18 cellular contexts compared by ENCODE assay signal in the genomic region with DNA sequence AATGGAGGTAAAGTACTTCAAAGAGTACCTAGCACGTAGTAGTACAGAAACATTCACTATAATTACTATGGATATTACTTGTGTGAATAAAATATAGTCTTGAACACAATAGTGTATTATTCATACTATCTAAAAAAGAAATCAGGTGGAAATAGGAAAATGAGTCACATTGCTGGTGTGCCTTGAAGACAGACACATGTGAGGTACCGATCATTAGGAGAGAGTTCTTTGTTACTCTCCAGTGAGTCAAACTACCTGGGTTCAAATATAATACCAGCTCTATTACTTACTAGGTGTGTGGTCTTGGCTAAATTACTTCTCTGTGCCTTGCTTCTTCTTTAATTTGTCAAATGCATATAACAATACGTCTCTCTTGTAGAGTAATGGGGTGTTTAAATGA. TPM values are rescaled to one million over a fixed set of nuclear protein-coding genes. Genes with fewer than 3 reads are reported as not detected.
"Had no signal": no experiment of that assay in that cellular context is flagged by ENCODE, and none has a peak within 500 bp of the region (broad histone marks: within the 10 kb centered on the region; RNA-seq: fewer than 3 reads in every experiment).

No MANE protein-coding gene starts in this region.

- H3K36me3 Mint-ChIP-seq: activated CD4-positive, alpha-beta memory T cell treated with anti-CD3 and anti-CD28 coated beads for 36 hours; activated naive CD8-positive, alpha-beta T cell treated with anti-CD3 and anti-CD28 coated beads, Interleukin-2, amount 10 ng/mL, durations not matched to agents 7 days and 5 days; immature natural killer cell; natural killer cell treated with Interleukin-12 subunit alpha and Interleukin-12 subunit beta and Interleukin-15 and Interleukin-18, amount 100 ng/mL, for 72 hours; type B pancreatic cell had no signal

- H3K9me3 ChIP-seq: neutrophil, ovary, prostate gland, thoracic aorta had no signal

- H3K36me3 ChIP-seq: cardiac muscle cell, neutrophil, ovary, prostate gland, thoracic aorta had no signal

- DNase-seq: activated effector memory CD4-positive, alpha-beta T cell treated with Interleukin-2 at 50 U/mL for 16 hours; cortex of kidney; glutamatergic neuron; left ventricle myocardium superior; T-helper 17 cell had no signal

- H3K9me3 Mint-ChIP-seq: activated CD4-positive, alpha-beta memory T cell treated with anti-CD3 and anti-CD28 coated beads for 36 hours; activated naive CD4-positive, alpha-beta T cell treated with anti-CD3 and anti-CD28 coated beads for 36 hours; activated naive CD8-positive, alpha-beta T cell treated with anti-CD3 and anti-CD28 coated beads, Interleukin-2, amount 10 ng/mL, durations not matched to agents 7 days and 5 days; immature natural killer cell; natural killer cell treated with Interleukin-12 subunit alpha and Interleukin-12 subunit beta and Interleukin-15 and Interleukin-18, amount 100 ng/mL, for 72 hours; type B pancreatic cell had no signal

- FAIRE-seq: frontal cortex had no signal

- H3K4me1 ChIP-seq: prostate gland had no signal

- H3K4me1 Mint-ChIP-seq: activated naive CD8-positive, alpha-beta T cell treated with anti-CD3 and anti-CD28 coated beads, Interleukin-2, amount 10 ng/mL, durations not matched to agents 7 days and 5 days; immature natural killer cell had no signal

- H3K27ac Mint-ChIP-seq: activated CD4-positive, alpha-beta memory T cell treated with anti-CD3 and anti-CD28 coated beads for 36 hours; activated naive CD4-positive, alpha-beta T cell treated with anti-CD3 and anti-CD28 coated beads for 36 hours; activated naive CD8-positive, alpha-beta T cell treated with anti-CD3 and anti-CD28 coated beads, Interleukin-2, amount 10 ng/mL, durations not matched to agents 7 days and 5 days; immature natural killer cell; natural killer cell treated with Interleukin-12 subunit alpha and Interleukin-12 subunit beta and Interleukin-15 and Interleukin-18, amount 100 ng/mL, for 72 hours; T-helper 17 cell; type B pancreatic cell had no signal

- H3K4me3 ChIP-seq: cardiac muscle cell, hepatocyte, ovary, prostate gland had no signal

- H3K79me2 ChIP-seq: hepatocyte had no signal

- H3K27ac ChIP-seq: cardiac muscle cell, hepatocyte, neutrophil, ovary, prostate gland, thoracic aorta had no signal

- H2AFZ ChIP-seq: hepatocyte had no signal

- H3K4me3 Mint-ChIP-seq: activated CD4-positive, alpha-beta memory T cell treated with anti-CD3 and anti-CD28 coated beads for 36 hours; activated naive CD4-positive, alpha-beta T cell treated with anti-CD3 and anti-CD28 coated beads for 36 hours; immature natural killer cell; natural killer cell treated with Interleukin-12 subunit alpha and Interleukin-12 subunit beta and Interleukin-15 and Interleukin-18, amount 100 ng/mL, for 72 hours; T-helper 17 cell; type B pancreatic cell had no signal

- H3K27me3 Mint-ChIP-seq: type B pancreatic cell had no signal

- H3K27me3 ChIP-seq: cardiac muscle cell, hepatocyte, neutrophil, ovary had no signal

RNA-seq across cellular contexts. Expression of gene BEND6, which starts 50.8 kb away (rescaled TPM):
- total RNA-seq: activated CD4-positive, alpha-beta memory T cell treated with anti-CD3 and anti-CD28 coated beads for 36 hours; activated naive CD4-positive, alpha-beta T cell treated with anti-CD3 and anti-CD28 coated beads for 36 hours; activated naive CD8-positive, alpha-beta T cell treated with anti-CD3 and anti-CD28 coated beads, Interleukin-2, amount 10 ng/mL, durations not matched to agents 7 days and 5 days; T-helper 17 cell had no signal
